In the genomic region with DNA sequence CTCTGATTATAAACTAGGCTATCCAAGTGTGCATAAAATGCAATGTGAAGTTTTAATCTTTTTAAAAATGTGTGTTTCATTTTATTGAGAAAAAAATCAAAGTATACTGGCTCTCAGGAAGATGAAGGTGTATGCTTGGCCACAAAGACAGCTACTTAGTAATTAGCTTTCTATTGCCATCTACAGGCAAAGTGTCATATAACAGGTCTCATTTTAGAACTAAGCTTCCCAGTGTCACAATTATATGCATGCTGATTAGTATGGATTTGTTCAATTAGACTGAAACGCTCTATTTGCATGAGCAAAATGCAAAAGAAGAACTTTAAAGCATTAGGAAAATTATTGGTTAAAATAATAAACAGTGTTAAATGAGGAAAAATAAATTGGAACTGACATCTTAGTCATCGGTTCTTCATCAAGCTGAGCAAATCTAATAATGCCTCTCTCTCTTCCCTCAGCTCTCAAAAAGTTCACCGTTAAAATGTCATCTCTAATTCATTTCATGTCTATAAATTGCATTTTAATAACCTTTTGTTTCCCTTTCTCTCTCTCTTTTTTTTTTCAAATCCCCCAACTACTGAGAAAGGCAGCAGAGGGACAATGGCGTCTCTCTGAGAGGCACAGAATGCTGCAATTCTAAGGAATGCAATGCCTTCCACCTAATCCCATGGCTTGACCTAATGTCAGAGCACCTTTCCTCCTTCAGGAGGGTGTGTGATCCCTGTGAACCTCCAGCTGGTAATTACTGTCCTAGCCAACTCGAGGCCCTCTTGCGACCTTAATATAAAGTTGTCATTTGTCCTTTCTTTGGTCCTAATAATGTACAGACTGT, we compare ENCODE assay signal across 8 cellular contexts.
A peak's percentile ranks its signal among the peaks of the same experiment; 100 is the strongest.
DNase-seq lines count a peak whose midpoint lies in the region; ATAC-seq and TF ChIP-seq lines count a peak whose summit lies in the region.

No MANE protein-coding gene starts in this region.

- intact Hi-C loops in spleen (cut with DNase I; ENCODE audit: low total_unique reads): no loop called here

- H3K4me3 ChIP-seq in BE2C (ENCODE audit: low read depth, low read length) (peak overlapping the region; percentile 23), RWPE2 (ENCODE audit: severe bottlenecking) (no peak overlapping the region), spleen (no peak overlapping the region)
- H3K4me3 ChIP-seq in CD8-positive, alpha-beta memory T cell (ENCODE audit: low read length): no peak overlapping the region

- DNase-seq in BE2C (no peak), RWPE2 (ENCODE audit: low spot score) (no peak), foreskin melanocyte (peak; percentile 13), superior temporal gyrus (ENCODE audit: extremely low spot score) (peak; percentile 84), spleen (no peak)
- DNase-seq in CD8-positive, alpha-beta memory T cell: no peak

- H3K4me3 Mint-ChIP-seq in CD8-positive, alpha-beta memory T cell: no peak overlapping the region

- TF ChIP-seq CTCF in BE2C (IDR thresholded peaks at IDR 0.05; ENCODE audit: low read depth, low read length) (peak; percentile 77), RWPE2 (IDR thresholded peaks at IDR 0.05; ENCODE audit: poor library complexity, severe bottlenecking) (peak; percentile 74), spleen (IDR thresholded peaks at IDR 0.05 in 8 of 11, conservative IDR thresholded peaks at IDR 0.05 in 3 of 11) (peak in 5 of 11 experiments; percentile 8 to 37 (median 31))

- no peaks in the 10 kb centered on the region for H3K9me3 ChIP-seq in BE2C
- no peaks in the 10 kb centered on the region for H3K9me3 ChIP-seq in RWPE2 (ENCODE audit: severe bottlenecking)
- H3K9me3 ChIP-seq in spleen: no peaks in the 10 kb centered on the region
- H3K9me3 ChIP-seq in CD8-positive, alpha-beta memory T cell (ENCODE audit: low read length): no peaks in the 10 kb centered on the region

- peak; percentile 89 for ATAC-seq in GM18907 (IDR thresholded peaks at IDR 0.05; ENCODE audit: unreplicated experiment)
- peak; percentile 92 for ATAC-seq in HG03469 (IDR thresholded peaks at IDR 0.05; ENCODE audit: unreplicated experiment)
- no peak for ATAC-seq in RWPE2 (ENCODE audit: low read depth)

- H3K36me3 ChIP-seq in BE2C: no peaks in the 10 kb centered on the region
- no peaks in the 10 kb centered on the region for H3K36me3 ChIP-seq in RWPE2 (ENCODE audit: low read depth)
- H3K36me3 ChIP-seq in spleen: no peaks in the 10 kb centered on the region
- H3K36me3 ChIP-seq in CD8-positive, alpha-beta memory T cell (ENCODE audit: insufficient read depth, low read length): no peaks in the 10 kb centered on the region

- no peak for TF ChIP-seq POLR2A in spleen (IDR thresholded peaks at IDR 0.05)

- CTCF ChIA-PET in CD8-positive, alpha-beta memory T cell (lab: Charles Lee): no interaction called here

- H3K27ac Mint-ChIP-seq in CD8-positive, alpha-beta memory T cell: no peak overlapping the region

- H3K9me3 Mint-ChIP-seq in CD8-positive, alpha-beta memory T cell: peaks cover 0 to 3% (median 0%) of the 10 kb centered on the region in 5 donors

- 70 to 80% (median 78%) methylated on average over 6 of the region's 6 CpGs for WGBS in spleen, 5 donors

- H3K4me1 ChIP-seq in BE2C (peaks cover 52% of the 10 kb centered on the region), RWPE2 (ENCODE audit: insufficient read depth, poor library complexity, severe bottlenecking) (no peaks in the 10 kb centered on the region), spleen (no peaks in the 10 kb centered on the region)
- H3K4me1 ChIP-seq in CD8-positive, alpha-beta memory T cell (ENCODE audit: insufficient read depth, low read length): no peaks in the 10 kb centered on the region

- POLR2A ChIA-PET in CD8-positive, alpha-beta memory T cell (lab: Charles Lee): no interaction called here

- no peaks in the 10 kb centered on the region for H3K36me3 Mint-ChIP-seq in CD8-positive, alpha-beta memory T cell

- H3K4me1 Mint-ChIP-seq in CD8-positive, alpha-beta memory T cell: no peaks in the 10 kb centered on the region

- peaks cover 0 to 3% of the 10 kb centered on the region in 2 donors for H3K27me3 Mint-ChIP-seq in CD8-positive, alpha-beta memory T cell

- no peak overlapping the region for H3K27ac ChIP-seq in RWPE2 (ENCODE audit: poor library complexity, severe bottlenecking)
- no peak overlapping the region for H3K27ac ChIP-seq in spleen
- H3K27ac ChIP-seq in CD8-positive, alpha-beta memory T cell (ENCODE audit: low read depth, low read length): no peak overlapping the region

- H3K27me3 ChIP-seq in BE2C (no peaks in the 10 kb centered on the region), RWPE2 (ENCODE audit: insufficient read depth, poor library complexity, severe bottlenecking) (no peaks in the 10 kb centered on the region), spleen (replicated peaks in 1 of 7) (no peaks in the 10 kb centered on the region)
- H3K27me3 ChIP-seq in CD8-positive, alpha-beta memory T cell (ENCODE audit: insufficient read depth, low read length, poor library complexity, severe bottlenecking): no peaks in the 10 kb centered on the region

Comparison
In these comparisons a context has a peak if more than half of its experiments do, and no peak if none do; other contexts are left out.
1. DNase-seq: peak in foreskin melanocyte (single experiment) and superior temporal gyrus (single experiment); none in BE2C (single experiment), RWPE2 (single experiment), spleen (single experiment) and CD8-positive, alpha-beta memory T cell (0 of 5).